27 cellular contexts compared by ENCODE assay signal in genomic region chr16:5867250-5867649, GRCh38.
"Had no signal": no experiment of that assay in that cellular context is flagged by ENCODE, and none has a peak within 500 bp of the region (broad histone marks: within the 10 kb centered on the region; RNA-seq: fewer than 3 reads in every experiment).

No MANE protein-coding gene starts in this region.

- H3K27me3 Mint-ChIP-seq: activated CD4-positive, alpha-beta T cell treated with anti-CD3 and anti-CD28 coated beads, Interleukin-2, amount 10 ng/mL, durations not matched to agents 24 days and 14 days had no signal

- H3K4me3 ChIP-seq: adrenal gland, body of pancreas, breast epithelium, coronary artery, PC-9 had no signal

- H3K27me3 ChIP-seq: adrenal gland, body of pancreas, breast epithelium had no signal

- H3K4me1 ChIP-seq: adrenal gland, body of pancreas, breast epithelium had no signal

- H3K36me3 ChIP-seq: adrenal gland, breast epithelium, WERI-Rb-1 had no signal

- H3K9me3 Mint-ChIP-seq: activated T-cell treated with anti-CD3 and anti-CD28 coated beads, Interleukin-2, amount 50 U/mL, for 24 hours had no signal

- H3K27ac Mint-ChIP-seq: activated CD4-positive, alpha-beta T cell treated with anti-CD3 and anti-CD28 coated beads, Interleukin-2, amount 10 ng/mL, durations not matched to agents 24 days and 14 days; activated CD8-positive, alpha-beta T cell treated with anti-CD3 and anti-CD28 coated beads, Interleukin-2, amount 10 ng/mL, durations not matched to agents 7 days and 5 days; activated naive CD4-positive, alpha-beta T cell treated with anti-CD3 and anti-CD28 coated beads for 36 hours; activated naive CD4-positive, alpha-beta T cell treated with anti-CD3 and anti-CD28 coated beads, Interleukin-2, amount 50 U/mL, for 72 hours; activated T-cell treated with anti-CD3 and anti-CD28 coated beads, Interleukin-2, amount 50 U/mL, for 24 hours had no signal

- H2AFZ ChIP-seq: PC-9 had no signal

- H3K9me3 ChIP-seq: adrenal gland, body of pancreas had no signal

- H3K4me2 ChIP-seq: PC-9 had no signal

- H3K36me3 Mint-ChIP-seq: activated naive CD4-positive, alpha-beta T cell treated with anti-CD3 and anti-CD28 coated beads, Interleukin-2, amount 50 U/mL, for 72 hours had no signal

- H3K4me1 Mint-ChIP-seq: activated CD4-positive, alpha-beta T cell treated with anti-CD3 and anti-CD28 coated beads, Interleukin-2, amount 10 ng/mL, durations not matched to agents 24 days and 14 days had no signal

- ATAC-seq: activated CD8-positive, alpha-beta T cell treated with anti-CD3 and anti-CD28 coated beads, Interleukin-2, amount 10 ng/mL, durations not matched to agents 7 days and 5 days; activated naive CD4-positive, alpha-beta T cell treated with anti-CD3 and anti-CD28 coated beads, Interleukin-2, amount 50 U/mL, for 72 hours; body of pancreas had no signal

- H3K27ac ChIP-seq: adrenal gland, body of pancreas, breast epithelium, coronary artery, PC-9, WERI-Rb-1 had no signal

- DNase-seq: activated CD4-positive, alpha-beta T cell treated with anti-CD3 and anti-CD28 coated beads, Interleukin-2, amount 10 ng/mL, durations not matched to agents 24 days and 14 days; activated CD4-positive, alpha-beta T cell treated with anti-CD3 and anti-CD28 coated beads, Interleukin-2, amount 50 U/mL, for 4 hours; activated CD8-positive, alpha-beta T cell treated with anti-CD3 and anti-CD28 coated beads, Interleukin-2, amount 10 ng/mL, durations not matched to agents 7 days and 5 days; activated gamma-delta T cell treated with Interleukin-2 at 50 U/mL for 16 hours; activated naive CD4-positive, alpha-beta T cell treated with anti-CD3 and anti-CD28 coated beads for 36 hours; activated T-cell treated with anti-CD3 and anti-CD28 coated beads, Interleukin-2, amount 50 U/mL, for 24 hours; adrenal gland; body of pancreas; NCI-H1105; NCI-H1417 treated with DMSO at 0.1 percent for 48 hours; NCI-H187 treated with DMSO at 0.1 percent for 48 hours; NCI-H2081; NCI-H2171 treated with DMSO at 0.1 percent for 48 hours; NCI-H2227 treated with DMSO at 0.1 percent for 48 hours; NCI-H446; NCI-H510A treated with DMSO at 0.1 percent for 48 hours; NCI-H526 treated with DMSO at 0.1 percent for 48 hours; NK-92 treated with Interleukin-12 subunit alpha and Interleukin-12 subunit beta, amount 100 ng/mL, for 24 hours; PC-9; Right ventricle myocardium superior; SW 1271; T-helper 1 cell; T1000; WERI-Rb-1 had no signal

- H3K4me3 Mint-ChIP-seq: activated CD4-positive, alpha-beta T cell treated with anti-CD3 and anti-CD28 coated beads, Interleukin-2, amount 10 ng/mL, durations not matched to agents 24 days and 14 days; activated CD8-positive, alpha-beta T cell treated with anti-CD3 and anti-CD28 coated beads, Interleukin-2, amount 10 ng/mL, durations not matched to agents 7 days and 5 days; activated naive CD4-positive, alpha-beta T cell treated with anti-CD3 and anti-CD28 coated beads for 36 hours; activated T-cell treated with anti-CD3 and anti-CD28 coated beads, Interleukin-2, amount 50 U/mL, for 24 hours had no signal
